Comparison of ENCODE assay signal across 9 cellular contexts in genomic region chr22:39456262-39457046, GRCh38. TPM values are rescaled to one million over a fixed set of nuclear protein-coding genes. Genes with fewer than 3 reads are reported as not detected.
DNase-seq lines count a peak whose midpoint lies in the region; ATAC-seq and TF ChIP-seq lines count a peak whose summit lies in the region.
"Had no signal": no experiment of that assay in that cellular context is flagged by ENCODE, and none has a peak within 500 bp of the region (broad histone marks: within the 10 kb centered on the region; RNA-seq: fewer than 3 reads in every experiment).

Gene MGAT3, plus strand, starts transcription at chr22:39457012. Its CDS starts 30,336 bp downstream, at chr22:39487348.

- DNase-seq in activated naive CD4-positive, alpha-beta T cell treated with anti-CD3 and anti-CD28 coated beads, Interleukin-2, amount 50 U/mL, for 16 hours = no peak
- DNase-seq in body of pancreas (no peak), mesendoderm (no peak), uterus (no peak), GOT3 (lab: John Stamatoyannopoulos, UW) (no peak), HK-2 (ENCODE audit: unreplicated experiment) (no peak)
- DNase-seq: NCI-H1436 had no signal

- H3K9me3 Mint-ChIP-seq in activated naive CD4-positive, alpha-beta T cell treated with anti-CD3 and anti-CD28 coated beads, Interleukin-2, amount 50 U/mL, for 24 hours = no peaks in the 10 kb centered on the region

- 63 to 82% methylated on average over 14 to 50 of the region's 70 CpGs for WGBS in body of pancreas, 2 donors
- WGBS in mesendoderm (ENCODE audit: extremely low coverage, insufficient coverage, low lambda C conversion rate) = no CpG with 5 or more reads among the region's 70 CpGs

- peak within 1 kb of the TSS; percentile 30 for H3K27ac Mint-ChIP-seq in activated naive CD4-positive, alpha-beta T cell treated with anti-CD3 and anti-CD28 coated beads, Interleukin-2, amount 50 U/mL, for 24 hours

- peak within 1 kb of the TSS; percentile 76 for H3K9ac ChIP-seq in mesendoderm (ENCODE audit: low read length)

- peaks cover 17% of the 10 kb centered on the region for H3K4me1 Mint-ChIP-seq in activated naive CD4-positive, alpha-beta T cell treated with anti-CD3 and anti-CD28 coated beads, Interleukin-2, amount 50 U/mL, for 24 hours

- H4K5ac ChIP-seq in mesendoderm (ENCODE audit: low read length) = no peak within 1 kb of the TSS

- no peak within 1 kb of the TSS for H2BK5ac ChIP-seq in mesendoderm (ENCODE audit: low read length)

- TF ChIP-seq CTCF in body of pancreas (IDR thresholded peaks at IDR 0.05) (no peak), uterus (IDR thresholded peaks at IDR 0.05) (no peak)

- H2AK5ac ChIP-seq in mesendoderm (ENCODE audit: low read length) = no peak within 1 kb of the TSS

- peak within 1 kb of the TSS; percentile 75 for H3K4me3 Mint-ChIP-seq in activated naive CD4-positive, alpha-beta T cell treated with anti-CD3 and anti-CD28 coated beads, Interleukin-2, amount 50 U/mL, for 24 hours

- H2BK120ac ChIP-seq in mesendoderm (ENCODE audit: low read depth, low read length) = peak within 1 kb of the TSS; percentile 16

- ATAC-seq in body of pancreas (peak; percentile 19), GM19395 (IDR thresholded peaks at IDR 0.05; ENCODE audit: unreplicated experiment) (no peak)

- TF ChIP-seq POLR2A in body of pancreas (IDR thresholded peaks at IDR 0.05) (no peak), uterus (IDR thresholded peaks at IDR 0.05) (no peak)

- no peaks in the 10 kb centered on the region for H3K36me3 ChIP-seq in body of pancreas (replicated peaks in 1 of 2; ENCODE audit: insufficient read depth in 1 of 2, low read depth in 2 of 2)
- no peaks in the 10 kb centered on the region for H3K36me3 ChIP-seq in mesendoderm (ENCODE audit: control insufficient read depth, insufficient read depth, low read length)
- no peaks in the 10 kb centered on the region for H3K36me3 ChIP-seq in uterus

- peak within 1 kb of the TSS; percentile 61 for H3K4me2 ChIP-seq in mesendoderm (ENCODE audit: low read length)

- peaks cover 2% of the 10 kb centered on the region for H3K36me3 Mint-ChIP-seq in activated naive CD4-positive, alpha-beta T cell treated with anti-CD3 and anti-CD28 coated beads, Interleukin-2, amount 50 U/mL, for 24 hours

- peaks cover 1% of the 10 kb centered on the region for H3K79me2 ChIP-seq in mesendoderm (ENCODE audit: control insufficient read depth, insufficient read depth, low read length)

- intact Hi-C loops in body of pancreas (cut with DNase I) = no loop called here
- intact Hi-C loops in uterus (cut with DNase I; ENCODE audit: low total_unique reads) = no loop called here

- H3K27me3 Mint-ChIP-seq in activated naive CD4-positive, alpha-beta T cell treated with anti-CD3 and anti-CD28 coated beads, Interleukin-2, amount 50 U/mL, for 24 hours = peaks cover 21% of the 10 kb centered on the region

- H3K9me3 ChIP-seq in body of pancreas (no peaks in the 10 kb centered on the region), uterus (no peaks in the 10 kb centered on the region)

- H3K4me1 ChIP-seq in body of pancreas (peaks cover 7% of the 10 kb centered on the region), mesendoderm (ENCODE audit: control insufficient read depth, low read depth, low read length) (peaks cover 13% of the 10 kb centered on the region), uterus (no peaks in the 10 kb centered on the region)

- H3K27me3 ChIP-seq in body of pancreas = peaks cover 0 to 12% of the 10 kb centered on the region in 2 donors
- no peaks in the 10 kb centered on the region for H3K27me3 ChIP-seq in mesendoderm (ENCODE audit: insufficient read depth, low read length, poor library complexity)
- peaks cover 0 to 4% of the 10 kb centered on the region in 2 donors for H3K27me3 ChIP-seq in uterus

- peak within 1 kb of the TSS; percentile 95 for H3K18ac ChIP-seq in mesendoderm (ENCODE audit: low read length)

- H3K23ac ChIP-seq in mesendoderm (ENCODE audit: low read length) = peak within 1 kb of the TSS; percentile 37

- H3K56ac ChIP-seq in mesendoderm (ENCODE audit: low read length) = peak within 1 kb of the TSS; percentile 90

- H3K27ac ChIP-seq in body of pancreas (no peak within 1 kb of the TSS), mesendoderm (ENCODE audit: low read depth, low read length) (no peak within 1 kb of the TSS), uterus (peak within 1 kb of the TSS; percentile 1 to 55)

- H3K4me3 ChIP-seq in body of pancreas (no peak within 1 kb of the TSS), mesendoderm (ENCODE audit: low read length) (peak within 1 kb of the TSS; percentile 43), uterus (peak within 1 kb of the TSS; percentile 20 to 52)

- peak within 1 kb of the TSS; percentile 79 for H3K4ac ChIP-seq in mesendoderm (ENCODE audit: low read depth, low read length)

- no peaks in the 10 kb centered on the region for H3K79me1 ChIP-seq in mesendoderm (ENCODE audit: low read length)

- no peak within 1 kb of the TSS for H2BK15ac ChIP-seq in mesendoderm (replicated peaks; ENCODE audit: low read depth)

- H4K8ac ChIP-seq in mesendoderm (ENCODE audit: low read depth, low read length) = no peak within 1 kb of the TSS

RNA-seq across cellular contexts. Expression of gene MGAT3, which starts in this region (rescaled TPM):
- total RNA-seq in body of pancreas (1 to 10 TPM in 1 of 2 donors, under 1 TPM in 1; 0.99 to 2.9 TPM), uterus (10 to 100 TPM in 1 of 4 donors, 1 to 10 TPM in 1, under 1 TPM in 1, not detected in 1; 0.26 to 11.8 (median 9.5) TPM)
- polyA plus RNA-seq in mesendoderm (2013, experiment 1 of 2) = 2.4 TPM
- 2.4 TPM for polyA plus RNA-seq in mesendoderm (2013, experiment 2 of 2)

Comparison
In these comparisons a context has a peak if more than half of its experiments do, and no peak if none do; other contexts are left out.
1. H3K27ac ChIP-seq: peak in uterus (2 of 2); none in body of pancreas (0 of 4) and mesendoderm (single experiment).
2. H3K4me3 ChIP-seq: peak in mesendoderm (single experiment) and uterus (2 of 2); none in body of pancreas (0 of 2).